23 cellular contexts compared by ENCODE assay signal in the genomic region with DNA sequence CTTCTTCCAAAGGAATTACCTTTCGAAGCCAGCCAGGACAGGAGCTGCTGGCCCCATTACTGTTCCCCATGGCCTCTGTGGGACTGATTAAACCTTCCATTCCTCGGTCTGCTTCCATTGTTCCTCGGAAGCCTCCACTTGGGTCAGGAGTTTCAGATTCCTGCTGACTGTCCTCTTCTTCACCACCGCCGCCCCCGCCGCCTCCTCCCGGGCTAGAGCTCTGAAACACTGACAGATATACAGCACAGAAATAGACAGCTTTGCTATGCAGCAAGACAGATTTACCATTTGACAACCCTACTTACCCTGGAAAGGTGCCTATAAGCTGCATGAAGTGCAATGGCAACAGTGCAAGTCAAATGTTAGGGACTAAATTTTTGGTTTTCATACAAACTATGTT.
"Had no signal": no experiment of that assay in that cellular context is flagged by ENCODE, and none has a peak within 500 bp of the region (broad histone marks: within the 10 kb centered on the region; RNA-seq: fewer than 3 reads in every experiment).

No MANE protein-coding gene starts in this region.

- H3K27me3 Mint-ChIP-seq: activated CD4-positive, alpha-beta T cell treated with anti-CD3 and anti-CD28 coated beads for 36 hours; activated CD4-positive, alpha-beta T cell treated with anti-CD3 and anti-CD28 coated beads, Interleukin-2, amount 10 ng/mL, durations not matched to agents 24 days and 14 days; activated naive CD8-positive, alpha-beta T cell; activated T-helper 17 cell treated with anti-CD3 and anti-CD28 coated beads, Interleukin-2, amount 50 U/mL, for 72 hours had no signal

- H3K27me3 ChIP-seq: body of pancreas, colonic mucosa, esophagus muscularis mucosa, foreskin keratinocyte, gastrocnemius medialis, heart left ventricle had no signal

- H3K27ac Mint-ChIP-seq: activated CD4-positive, alpha-beta T cell treated with anti-CD3 and anti-CD28 coated beads for 36 hours; activated CD4-positive, alpha-beta T cell treated with anti-CD3 and anti-CD28 coated beads, Interleukin-2, amount 10 ng/mL, durations not matched to agents 24 days and 14 days; activated naive CD8-positive, alpha-beta T cell; activated T-helper 17 cell treated with anti-CD3 and anti-CD28 coated beads, Interleukin-2, amount 50 U/mL, for 72 hours; endodermal cell had no signal

- H3K9me3 ChIP-seq: body of pancreas, colonic mucosa, esophagus muscularis mucosa, gastrocnemius medialis, heart left ventricle had no signal

- H3K9me3 Mint-ChIP-seq: activated CD4-positive, alpha-beta T cell treated with anti-CD3 and anti-CD28 coated beads, Interleukin-2, amount 10 ng/mL, durations not matched to agents 24 days and 14 days; activated T-helper 17 cell treated with anti-CD3 and anti-CD28 coated beads, Interleukin-2, amount 50 U/mL, for 72 hours; endodermal cell had no signal

- H3K4me3 ChIP-seq: body of pancreas, colonic mucosa, esophagus muscularis mucosa, gastrocnemius medialis, heart left ventricle had no signal

- H3K27ac ChIP-seq: body of pancreas, colonic mucosa, esophagus muscularis mucosa, foreskin keratinocyte, gastrocnemius medialis, heart left ventricle had no signal

- DNase-seq: activated CD4-positive, alpha-beta T cell treated with anti-CD3 and anti-CD28 coated beads for 36 hours; activated CD4-positive, alpha-beta T cell treated with anti-CD3 and anti-CD28 coated beads, Interleukin-2, amount 10 ng/mL, durations not matched to agents 24 days and 14 days; activated CD4-positive, CD25-positive, alpha-beta regulatory T cell; activated CD4-positive, CD25-positive, alpha-beta regulatory T cell treated with anti-CD3 and anti-CD28 coated beads, Interleukin-2, amount 50 U/mL, for 72 hours; activated effector memory CD4-positive, alpha-beta T cell treated with Interleukin-2 at 50 U/mL for 16 hours; activated gamma-delta T cell treated with Interleukin-2 at 50 U/mL for 16 hours; activated naive CD4-positive, alpha-beta T cell treated with anti-CD3 and anti-CD28 coated beads, Interleukin-2, amount 50 U/mL, for 16 hours; activated naive CD4-positive, alpha-beta T cell treated with Interleukin-2 at 50 U/mL for 16 hours; activated T-cell treated with anti-CD3 and anti-CD28 coated beads, Interleukin-2, amount 50 U/mL, for 1 hour; amniotic stem cell; body of pancreas; colonic mucosa; effector memory CD4-positive, alpha-beta T cell; endodermal cell; erythroblast; foreskin keratinocyte; gastrocnemius medialis; glutamatergic neuron; heart left ventricle; T-helper 2 cell had no signal

- H3K4me1 Mint-ChIP-seq: activated CD4-positive, alpha-beta T cell treated with anti-CD3 and anti-CD28 coated beads for 36 hours; activated CD4-positive, alpha-beta T cell treated with anti-CD3 and anti-CD28 coated beads, Interleukin-2, amount 10 ng/mL, durations not matched to agents 24 days and 14 days; activated T-helper 17 cell treated with anti-CD3 and anti-CD28 coated beads, Interleukin-2, amount 50 U/mL, for 72 hours had no signal

- H3K4me1 ChIP-seq: body of pancreas, colonic mucosa, foreskin keratinocyte, heart left ventricle had no signal

- H3K4me3 Mint-ChIP-seq: activated CD4-positive, alpha-beta T cell treated with anti-CD3 and anti-CD28 coated beads for 36 hours; activated CD4-positive, alpha-beta T cell treated with anti-CD3 and anti-CD28 coated beads, Interleukin-2, amount 10 ng/mL, durations not matched to agents 24 days and 14 days; activated naive CD8-positive, alpha-beta T cell; activated T-helper 17 cell treated with anti-CD3 and anti-CD28 coated beads, Interleukin-2, amount 50 U/mL, for 72 hours; endodermal cell had no signal
